ENCODE assay signal across 21 cellular contexts in the genomic region with DNA sequence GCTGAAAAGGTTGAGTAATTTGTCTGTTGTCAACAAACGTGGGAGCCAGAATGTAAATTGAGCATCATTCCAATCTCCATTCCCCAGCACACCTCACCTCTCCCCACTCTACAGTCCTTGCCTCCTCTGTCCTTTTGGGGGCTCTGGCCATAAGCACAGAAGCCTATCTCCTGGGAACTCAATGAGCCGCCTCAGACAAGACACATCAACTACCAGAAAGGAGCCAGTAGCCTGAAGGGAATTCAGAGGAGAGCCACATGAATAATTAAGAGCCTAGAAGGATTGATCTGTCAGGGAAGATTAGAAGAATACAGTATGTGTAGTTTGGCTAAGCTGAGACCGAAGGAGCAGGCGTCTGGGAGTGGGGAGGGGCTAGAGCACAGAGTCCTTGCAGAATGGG. TPM values are rescaled to one million over a fixed set of nuclear protein-coding genes. Genes with fewer than 3 reads are reported as not detected.
A peak's percentile ranks its signal among the peaks of the same experiment; 100 is the strongest.
DNase-seq lines count a peak whose midpoint lies in the region; ATAC-seq and TF ChIP-seq lines count a peak whose summit lies in the region.
"Had no signal": no experiment of that assay in that cellular context is flagged by ENCODE, and none has a peak within 500 bp of the region (broad histone marks: within the 10 kb centered on the region; RNA-seq: fewer than 3 reads in every experiment).

No MANE protein-coding gene starts in this region.

- no peak overlapping the region for H3K4ac ChIP-seq in mesendoderm (ENCODE audit: low read depth, low read length)

- no peak for TF ChIP-seq POLR2A in esophagus muscularis mucosa (IDR thresholded peaks at IDR 0.05; ENCODE audit: low read depth)

- H4K8ac ChIP-seq in mesendoderm (ENCODE audit: low read depth, low read length): no peak overlapping the region

- DNase-seq in WERI-Rb-1: peak; percentile 13
- DNase-seq in esophagus muscularis mucosa (ENCODE audit: extremely low spot score): peak; percentile 72
- DNase-seq in mesendoderm: peak; percentile 16
- DNase-seq in middle frontal gyrus (ENCODE audit: extremely low spot score, low spot score): no peak
- DNase-seq in left cardiac atrium: no peak
- DNase-seq: ACHN; BE2C; C1 segment of cervical spinal cord; CD4-positive, CD25-positive, alpha-beta regulatory T cell; CD8-positive, alpha-beta memory T cell; COR-L47; DMS 273 treated with DMSO at 0.1 percent for 48 hours; DMS53; DND-41; EL; GOT3; H7; HFFc6; IMR-90 had no signal

- H2BK15ac ChIP-seq in mesendoderm (replicated peaks; ENCODE audit: low read depth): no peak overlapping the region

- no peak overlapping the region for H3K23ac ChIP-seq in mesendoderm (ENCODE audit: low read length)

- H2BK120ac ChIP-seq in mesendoderm (ENCODE audit: low read depth, low read length): no peak overlapping the region

- no peaks in the 10 kb centered on the region for H3K9me3 ChIP-seq in WERI-Rb-1 (ENCODE audit: severe bottlenecking)
- no peaks in the 10 kb centered on the region for H3K9me3 ChIP-seq in esophagus muscularis mucosa
- H3K9me3 ChIP-seq: BE2C had no signal

- no peak overlapping the region for H3K4me2 ChIP-seq in mesendoderm (ENCODE audit: low read length)

- no peak overlapping the region for H3K18ac ChIP-seq in mesendoderm (ENCODE audit: low read length)

- H2BK5ac ChIP-seq in mesendoderm (ENCODE audit: low read length): peak overlapping the region; percentile 24

- H3K4me1 ChIP-seq in esophagus muscularis mucosa (peaks cover 0 to 15% (median 13%) of the 10 kb centered on the region in 4 donors), mesendoderm (ENCODE audit: control insufficient read depth, low read depth, low read length) (peaks cover 2% of the 10 kb centered on the region)
- H3K4me1 ChIP-seq: BE2C had no signal

- TF ChIP-seq CTCF in WERI-Rb-1 (IDR thresholded peaks at IDR 0.05; ENCODE audit: low read depth, low read length) (no peak), esophagus muscularis mucosa (IDR thresholded peaks at IDR 0.05) (no peak)

- ATAC-seq in HG02642 (IDR thresholded peaks at IDR 0.05; ENCODE audit: poor library complexity, unreplicated experiment) (no peak), left cardiac atrium (no peak)
- ATAC-seq: HCT116 had no signal

- H3K4me3 ChIP-seq in WERI-Rb-1 (ENCODE audit: low read depth, low read length): no peak overlapping the region
- H3K4me3 ChIP-seq in esophagus muscularis mucosa: no peak overlapping the region
- no peak overlapping the region for H3K4me3 ChIP-seq in mesendoderm (ENCODE audit: low read length)

- no peaks in the 10 kb centered on the region for H3K79me2 ChIP-seq in mesendoderm (ENCODE audit: control insufficient read depth, insufficient read depth, low read length)

- H4K5ac ChIP-seq in mesendoderm (ENCODE audit: low read length): no peak overlapping the region

- intact Hi-C loops in esophagus muscularis mucosa (cut with DNase I): no loop called here
- intact Hi-C loops in left cardiac atrium (cut with DNase I): no loop called here

- no peak for TF ChIP-seq EP300 in esophagus muscularis mucosa (IDR thresholded peaks at IDR 0.05)

- H2AK5ac ChIP-seq in mesendoderm (ENCODE audit: low read length): no peak overlapping the region

- H3K36me3 ChIP-seq in WERI-Rb-1: no peaks in the 10 kb centered on the region
- H3K36me3 ChIP-seq in esophagus muscularis mucosa: no peaks in the 10 kb centered on the region
- H3K36me3 ChIP-seq in mesendoderm (ENCODE audit: control insufficient read depth, insufficient read depth, low read length): no peaks in the 10 kb centered on the region
- H3K36me3 ChIP-seq: BE2C had no signal

- H3K56ac ChIP-seq in mesendoderm (ENCODE audit: low read length): no peak overlapping the region

- no peak overlapping the region for H3K27ac ChIP-seq in WERI-Rb-1
- H3K27ac ChIP-seq in esophagus muscularis mucosa (replicated peaks in 1 of 4): no peak overlapping the region
- H3K27ac ChIP-seq in mesendoderm (ENCODE audit: low read depth, low read length): no peak overlapping the region

- H3K27me3 ChIP-seq in WERI-Rb-1 (ENCODE audit: insufficient read depth, low read depth, severe bottlenecking) (no peaks in the 10 kb centered on the region), esophagus muscularis mucosa (no peaks in the 10 kb centered on the region), mesendoderm (ENCODE audit: insufficient read depth, low read length, poor library complexity) (no peaks in the 10 kb centered on the region)
- H3K27me3 ChIP-seq: BE2C had no signal

- no peaks in the 10 kb centered on the region for H3K79me1 ChIP-seq in mesendoderm (ENCODE audit: low read length)

- 79% methylated on average over 4 of the region's 4 CpGs for WGBS in esophagus muscularis mucosa
- WGBS in mesendoderm (ENCODE audit: extremely low coverage, insufficient coverage, low lambda C conversion rate): no CpG with 5 or more reads among the region's 4 CpGs

- H3K9ac ChIP-seq in mesendoderm (ENCODE audit: low read length): no peak overlapping the region

RNA-seq across cellular contexts. Expression of a gene that starts 31.2 kb away (rescaled TPM):
- total RNA-seq in esophagus muscularis mucosa (10 to 100 TPM; 17.0 to 28.8 (median 21.8) TPM), left cardiac atrium (10 to 100 TPM; 39.0 to 44.2 TPM)
- polyA plus RNA-seq in mesendoderm (2013, experiment 1 of 2): 25.4 TPM
- polyA plus RNA-seq in mesendoderm (2013, experiment 2 of 2): 32.2 TPM

Comparison
In these comparisons a context has a peak if more than half of its experiments do, and no peak if none do; other contexts are left out.
1. DNase-seq: peak in WERI-Rb-1 (single experiment), esophagus muscularis mucosa (single experiment) and mesendoderm (single experiment); none in middle frontal gyrus (single experiment) and left cardiac atrium (single experiment).